9 cellular contexts compared by ENCODE assay signal in genomic region chr1:192311281-192311680, GRCh38.
DNase-seq lines count a peak whose midpoint lies in the region; ATAC-seq, FAIRE-seq and TF ChIP-seq lines count a peak whose summit lies in the region.
"Had no signal": no experiment of that assay in that cellular context is flagged by ENCODE, and none has a peak within 500 bp of the region (broad histone marks: within the 10 kb centered on the region; RNA-seq: fewer than 3 reads in every experiment).

No MANE protein-coding gene starts in this region.

- H3K27ac ChIP-seq in coronary artery, result no peak overlapping the region

- FAIRE-seq in endometrium (lab: Jason Lieb, UNC), result peak; percentile 73

- H3K4me3 ChIP-seq in coronary artery, result no peak overlapping the region

- no peak for TF ChIP-seq CTCF in coronary artery (IDR thresholded peaks at IDR 0.05)

- peak; percentile 2 to 25 for DNase-seq in SHP77 (lab: John Stamatoyannopoulos, UW)
- no peak for DNase-seq in SHP77 treated with DMSO at 0.1 percent for 48 hours (lab: John Stamatoyannopoulos, UW)
- peak; percentile 27 for DNase-seq in NCI-H69 (lab: John Stamatoyannopoulos, UW)
- peak; percentile 21 for DNase-seq in smooth muscle cell of the brain vasculature (ENCODE audit: low read depth, low spot score)
- no peak for DNase-seq in coronary artery (ENCODE audit: low spot score)
- DNase-seq in activated effector memory CD4-positive, alpha-beta T cell treated with anti-CD3 and anti-CD28 coated beads, Interleukin-2, amount 50 U/mL, for 16 hours, result no peak
- DNase-seq: DMS153 had no signal

- ATAC-seq in HG03565 (IDR thresholded peaks at IDR 0.05; ENCODE audit: unreplicated experiment), result no peak

Comparison
In these comparisons a context has a peak if more than half of its experiments do, and no peak if none do; other contexts are left out.
1. DNase-seq: peak in SHP77 (2 of 2), NCI-H69 (single experiment) and smooth muscle cell of the brain vasculature (single experiment); none in SHP77 treated with DMSO at 0.1 percent for 48 hours (single experiment), coronary artery (single experiment) and activated effector memory CD4-positive, alpha-beta T cell treated with anti-CD3 and anti-CD28 coated beads, Interleukin-2, amount 50 U/mL, for 16 hours (single experiment).